8 cellular contexts compared by ENCODE assay signal in genomic region chr11:64874841-64875240, GRCh38. TPM values are rescaled to one million over a fixed set of nuclear protein-coding genes. Genes with fewer than 3 reads are reported as not detected.
DNase-seq lines count a peak whose midpoint lies in the region; ATAC-seq and TF ChIP-seq lines count a peak whose summit lies in the region.

No MANE protein-coding gene starts in this region.

- no peak overlapping the region for H3K4ac ChIP-seq in trophoblast cell (ENCODE audit: low read depth, low read length)

- no peak overlapping the region for H2AK5ac ChIP-seq in trophoblast cell (ENCODE audit: low read length)

- TF ChIP-seq CTCF in heart left ventricle (IDR thresholded peaks at IDR 0.05) (no peak), upper lobe of left lung (IDR thresholded peaks at IDR 0.05) (no peak), body of pancreas (IDR thresholded peaks at IDR 0.05) (no peak)

- peak overlapping the region in 3 of 6 donors; percentile 15 to 82 (median 80) for H3K27ac Mint-ChIP-seq in naive B cell

- no peak overlapping the region for H4K12ac ChIP-seq in trophoblast cell (ENCODE audit: low read depth, low read length)

- H3K4me3 ChIP-seq in heart left ventricle (peak overlapping the region in 9 of 12 donors; percentile 82 to 98 (median 96)), upper lobe of left lung (peak overlapping the region in 2 of 4 donors; percentile 83 to 96), body of pancreas (no peak overlapping the region), trophoblast cell (ENCODE audit: low read depth, low read length) (no peak overlapping the region)

- H3K4me1 ChIP-seq in heart left ventricle (peaks cover 20 to 89% (median 79%) of the 10 kb centered on the region in 12 donors), upper lobe of left lung (peaks cover 71 to 88% (median 77%) of the 10 kb centered on the region in 4 donors), body of pancreas (peaks cover 47% of the 10 kb centered on the region), trophoblast cell (ENCODE audit: control insufficient read depth in 1 of 2, insufficient read depth in 2 of 2, low read length in 2 of 2) (peaks cover 25 to 38% of the 10 kb centered on the region in 2 experiments)

- H3K4me3 Mint-ChIP-seq in naive B cell: peak overlapping the region; percentile 65 to 99 (median 97)

- H3K9ac ChIP-seq in trophoblast cell (ENCODE audit: low read length): no peak overlapping the region

- H3K4me2 ChIP-seq in trophoblast cell (ENCODE audit: low read length): no peak overlapping the region

- ATAC-seq in heart left ventricle: no peak
- no peak for ATAC-seq in naive B cell (ENCODE audit: low read depth in 2 of 2)
- no peak for ATAC-seq in upper lobe of left lung (ENCODE audit: low FRiP score in 2 of 2)
- ATAC-seq in body of pancreas: no peak
- no peak for ATAC-seq in activated CD4-positive, CD25-positive, alpha-beta regulatory T cell treated with anti-CD3 and anti-CD28 coated beads, Interleukin-2, amount 50 U/mL, for 24 hours

- H3K27me3 ChIP-seq in heart left ventricle: no peaks in the 10 kb centered on the region
- no peaks in the 10 kb centered on the region for H3K27me3 ChIP-seq in upper lobe of left lung
- no peaks in the 10 kb centered on the region for H3K27me3 ChIP-seq in body of pancreas
- H3K27me3 ChIP-seq in trophoblast cell (ENCODE audit: insufficient read depth, low read length): no peaks in the 10 kb centered on the region

- TF ChIP-seq EP300 in upper lobe of left lung (IDR thresholded peaks at IDR 0.05): no peak

- H4K91ac ChIP-seq in trophoblast cell (ENCODE audit: low read depth, low read length): no peak overlapping the region

- H3K18ac ChIP-seq in trophoblast cell (ENCODE audit: low read length): no peak overlapping the region

- no peak overlapping the region for H3K23ac ChIP-seq in trophoblast cell (ENCODE audit: low read length)

- no peaks in the 10 kb centered on the region for H3K9me3 Mint-ChIP-seq in naive B cell

- H3K27ac ChIP-seq in heart left ventricle (peak overlapping the region; percentile 1 to 97 (median 88)), caudate nucleus (ENCODE audit: low read depth, low read length) (peak overlapping the region; percentile 87), upper lobe of left lung (peak overlapping the region; percentile 85 to 98 (median 92)), body of pancreas (no peak overlapping the region), trophoblast cell (ENCODE audit: low read depth, low read length) (no peak overlapping the region)

- H3K4me1 Mint-ChIP-seq in naive B cell: peaks cover 63 to 82% (median 78%) of the 10 kb centered on the region in 3 donors

- H3K79me1 ChIP-seq in trophoblast cell (ENCODE audit: low read length): peaks cover 31% of the 10 kb centered on the region

- no peak overlapping the region for H3K14ac ChIP-seq in trophoblast cell (ENCODE audit: low read length)

- H3K9me3 ChIP-seq in heart left ventricle (no peaks in the 10 kb centered on the region), upper lobe of left lung (no peaks in the 10 kb centered on the region), body of pancreas (no peaks in the 10 kb centered on the region), trophoblast cell (ENCODE audit: insufficient read depth, low read depth, low read length) (no peaks in the 10 kb centered on the region)

- H3K36me3 Mint-ChIP-seq in naive B cell: peaks cover 7% of the 10 kb centered on the region in 2 donors

- H3K27me3 Mint-ChIP-seq in naive B cell: no peaks in the 10 kb centered on the region

- H2BK5ac ChIP-seq in trophoblast cell (ENCODE audit: low read depth, low read length, poor library complexity): no peak overlapping the region

- TF ChIP-seq POLR2A in heart left ventricle (IDR thresholded peaks at IDR 0.05): no peak
- no peak for TF ChIP-seq POLR2A in upper lobe of left lung (IDR thresholded peaks at IDR 0.05)
- no peak for TF ChIP-seq POLR2A in body of pancreas (IDR thresholded peaks at IDR 0.05)

- no peak overlapping the region for H2BK120ac ChIP-seq in trophoblast cell (ENCODE audit: insufficient read depth, low read length, poor library complexity)

- H3K36me3 ChIP-seq in heart left ventricle (peaks cover 0 to 43% (median 36%) of the 10 kb centered on the region in 9 donors), upper lobe of left lung (peaks cover 6 to 36% (median 21%) of the 10 kb centered on the region in 4 donors), body of pancreas (replicated peaks in 1 of 2; ENCODE audit: insufficient read depth in 1 of 2, low read depth in 2 of 2) (no peaks in the 10 kb centered on the region), trophoblast cell (ENCODE audit: control insufficient read depth in 1 of 2, insufficient read depth in 2 of 2, low read length in 2 of 2) (peaks cover 35 to 42% of the 10 kb centered on the region in 2 experiments)

- peaks cover 29% of the 10 kb centered on the region for H3K79me2 ChIP-seq in trophoblast cell (ENCODE audit: control insufficient read depth, insufficient read depth, low read length, poor library complexity)

- intact Hi-C loops in heart left ventricle (cut with DNase I) (no loop called here), cardiac septum (cut with DNase I) (no loop called here), body of pancreas (cut with DNase I) (no loop called here)

- no peak overlapping the region for H2BK12ac ChIP-seq in trophoblast cell (ENCODE audit: low read length)

- H4K8ac ChIP-seq in trophoblast cell (ENCODE audit: low read depth, low read length): no peak overlapping the region

- DNase-seq in heart left ventricle: no peak
- no peak for DNase-seq in cardiac septum (ENCODE audit: low spot score)
- peak in 33 of 61 donors; percentile 14 to 78 (median 38) for DNase-seq in caudate nucleus (lab: John Stamatoyannopoulos, UW)
- DNase-seq in naive B cell: no peak
- DNase-seq in upper lobe of left lung: no peak
- no peak for DNase-seq in body of pancreas
- DNase-seq in trophoblast cell: no peak

- no peak overlapping the region for H2AFZ ChIP-seq in trophoblast cell (ENCODE audit: insufficient read depth, low read length, poor library complexity)

- 71 to 80% (median 72%) methylated on average over 9 to 16 of the region's 16 CpGs for WGBS in heart left ventricle, 4 donors
- WGBS in upper lobe of left lung, 2 donors: 73 to 79% methylated on average over 16 of the region's 16 CpGs
- 86 to 90% methylated on average over 16 of the region's 16 CpGs for WGBS in body of pancreas, 2 donors
- WGBS in trophoblast cell (ENCODE audit: extremely low coverage, insufficient coverage, insufficient read length): no CpG with 5 or more reads among the region's 16 CpGs

RNA-seq across cellular contexts. Expression of gene EHD1, which starts 3.6 kb away (rescaled TPM):
- total RNA-seq in heart left ventricle: 100 to 1,000 TPM in 1 of 9 donors, 10 to 100 TPM in 8; 38.2 to 102 (median 58.2) TPM
- polyA plus RNA-seq in heart left ventricle: 10 to 100 TPM; 27.9 to 50.4 TPM
- total RNA-seq in cardiac septum: 50.9 TPM
- 100 to 1,000 TPM in 2 of 6 donors, 10 to 100 TPM in 4; 65.3 to 119 (median 90.7) TPM for polyA plus RNA-seq in naive B cell (ENCODE audit: low read depth in 6 of 6)
- 100 to 1,000 TPM in 4 of 6 donors, 10 to 100 TPM in 2; 43.0 to 167 (median 103) TPM for total RNA-seq in upper lobe of left lung
- 10 to 100 TPM; 18.7 to 45.2 TPM for total RNA-seq in body of pancreas
- 138 and 148 TPM in 2 replicates for polyA plus RNA-seq in trophoblast cell (2013)

RNA-seq across cellular contexts. Expression of gene CDC42BPG, which starts 30.4 kb away (rescaled TPM):
- total RNA-seq in heart left ventricle: under 1 TPM in 8 of 9 donors, not detected in 1; 0.12 to 0.50 (median 0.26) TPM
- under 1 TPM; 0.12 to 0.15 TPM for polyA plus RNA-seq in heart left ventricle
- 1.2 TPM for total RNA-seq in cardiac septum
- under 1 TPM in 4 of 6 donors, not detected in 2; 0.17 to 0.57 (median 0.33) TPM for polyA plus RNA-seq in naive B cell (ENCODE audit: low read depth in 6 of 6)
- 10 to 100 TPM; 21.6 to 62.4 (median 26.0) TPM for total RNA-seq in upper lobe of left lung
- total RNA-seq in body of pancreas: 10 to 100 TPM; 13.5 to 18.9 TPM
- polyA plus RNA-seq in trophoblast cell (2013): 19.4 and 20.9 TPM in 2 replicates

RNA-seq across cellular contexts. Expression of gene ATG2A, which starts 42.2 kb away (rescaled TPM):
- total RNA-seq in heart left ventricle (10 to 100 TPM; 11.4 to 38.5 (median 18.4) TPM), cardiac septum (14.6 TPM), upper lobe of left lung (10 to 100 TPM; 24.6 to 59.2 (median 33.3) TPM), body of pancreas (10 to 100 TPM; 16.3 to 34.3 TPM)
- polyA plus RNA-seq in heart left ventricle (10 to 100 TPM; 12.8 to 16.1 TPM), naive B cell (ENCODE audit: low read depth in 6 of 6) (1 to 10 TPM in 5 of 6 donors, not detected in 1; 2.8 to 5.0 (median 3.4) TPM)
- 16.5 and 17.3 TPM in 2 replicates for polyA plus RNA-seq in trophoblast cell (2013)

RNA-seq across cellular contexts. Expression of gene PPP2R5B, which starts 49.6 kb away (rescaled TPM):
- total RNA-seq in heart left ventricle: 10 to 100 TPM; 17.5 to 32.5 (median 22.3) TPM
- 10 to 100 TPM; 27.1 to 34.3 TPM for polyA plus RNA-seq in heart left ventricle
- total RNA-seq in cardiac septum: 24.9 TPM
- polyA plus RNA-seq in naive B cell (ENCODE audit: low read depth in 6 of 6): 10 to 100 TPM in 3 of 6 donors, 1 to 10 TPM in 3; 7.2 to 15.1 (median 10.2) TPM
- total RNA-seq in upper lobe of left lung: 10 to 100 TPM; 21.0 to 48.1 (median 27.5) TPM
- 10 to 100 TPM; 12.7 to 35.6 TPM for total RNA-seq in body of pancreas
- 10.5 and 11.1 TPM in 2 replicates for polyA plus RNA-seq in trophoblast cell (2013)

Comparison
In these comparisons a context has a peak if more than half of its experiments do, and no peak if none do; other contexts are left out.
1. DNase-seq: peak in caudate nucleus (33 of 61); none in heart left ventricle (0 of 5), cardiac septum (single experiment), naive B cell (single experiment), upper lobe of left lung (0 of 2), body of pancreas (0 of 4) and trophoblast cell (0 of 2).
2. H3K27ac ChIP-seq: peak in heart left ventricle (12 of 12), caudate nucleus (single experiment) and upper lobe of left lung (4 of 4); none in body of pancreas (0 of 4) and trophoblast cell (single experiment).
3. H3K4me3 ChIP-seq: peak in heart left ventricle (9 of 12); none in body of pancreas (0 of 2) and trophoblast cell (single experiment).